ENCODE assay signal across 8 cellular contexts in the genomic region with DNA sequence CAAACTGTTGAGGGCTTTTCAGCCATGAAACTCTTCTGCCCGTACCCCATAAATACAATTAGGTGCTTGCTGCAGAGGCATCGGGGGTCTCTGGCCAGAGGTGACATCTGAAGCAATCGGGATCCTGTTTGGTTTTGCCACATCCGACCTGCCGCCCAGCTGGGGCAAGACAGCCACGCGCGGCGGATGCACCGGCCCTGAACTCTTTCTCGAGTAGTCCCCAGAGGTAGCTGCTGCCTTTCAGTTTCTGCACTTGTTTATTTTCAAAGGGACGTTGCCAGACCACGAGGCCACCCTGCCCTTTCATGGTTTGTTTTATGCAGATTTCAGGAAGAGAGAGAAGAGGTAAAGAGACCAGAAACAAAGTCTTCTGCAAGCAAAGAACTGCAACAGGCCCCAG.
DNase-seq lines count a peak whose midpoint lies in the region; ATAC-seq and TF ChIP-seq lines count a peak whose summit lies in the region.

No MANE protein-coding gene starts in this region.

- no peak for TF ChIP-seq CTCF in GM13977 (IDR thresholded peaks at IDR 0.05; ENCODE audit: extremely low read depth, insufficient read depth, missing control alignments)

- no peaks in the 10 kb centered on the region for H3K9me3 Mint-ChIP-seq in central memory CD8-positive, alpha-beta T cell

- ATAC-seq in GM21717 (IDR thresholded peaks at IDR 0.05; ENCODE audit: unreplicated experiment): peak; percentile 71
- peak; percentile 43 for ATAC-seq in central memory CD8-positive, alpha-beta T cell (replicated peaks; ENCODE audit: extremely low read depth, poor library complexity, severe bottlenecking)
- peak; percentile 42 for ATAC-seq in stimulated activated naive CD8-positive, alpha-beta T cell treated with anti-CD3 and anti-CD28 coated beads, Interleukin-15, Interleukin-2, amounts not matched to agents 100 U/mL and 50 U/mL, for 24 hours

- H3K27me3 Mint-ChIP-seq in central memory CD8-positive, alpha-beta T cell: no peaks in the 10 kb centered on the region

- H3K4me3 Mint-ChIP-seq in central memory CD8-positive, alpha-beta T cell: peak overlapping the region; percentile 16

- in situ Hi-C loops in GM13977 (cut with MboI; ENCODE audit: low pct_unique_long_range_greater_than_20kb, low sequenced_read_pairs, unreplicated experiment): no loop called here

- H3K4me1 Mint-ChIP-seq in central memory CD8-positive, alpha-beta T cell: peaks cover 7% of the 10 kb centered on the region

- H3K36me3 Mint-ChIP-seq in central memory CD8-positive, alpha-beta T cell (ENCODE audit: insufficient read depth): no peaks in the 10 kb centered on the region

- DNase-seq in GM13977 (ENCODE audit: low spot score) (peak; percentile 84), NAMALWA (ENCODE audit: low spot score) (peak; percentile 86), NCI-H748 treated with DMSO at 0.1 percent for 48 hours (lab: John Stamatoyannopoulos, UW) (no peak), HCEC 1CT (no peak), NCI-H2029 treated with DMSO at 0.1 percent for 48 hours (lab: John Stamatoyannopoulos, UW) (no peak)
- no peak for DNase-seq in central memory CD8-positive, alpha-beta T cell (ENCODE audit: low spot score in 2 of 2)
- peak; percentile 60 for DNase-seq in stimulated activated naive CD8-positive, alpha-beta T cell treated with anti-CD3 and anti-CD28 coated beads, Interleukin-15, Interleukin-2, amounts not matched to agents 100 U/mL and 50 U/mL, for 24 hours

- H3K27ac Mint-ChIP-seq in central memory CD8-positive, alpha-beta T cell (ENCODE audit: low read depth): no peak overlapping the region

Comparison
In these comparisons a context has a peak if more than half of its experiments do, and no peak if none do; other contexts are left out.
1. DNase-seq: peak in GM13977 (single experiment), NAMALWA (single experiment) and stimulated activated naive CD8-positive, alpha-beta T cell treated with anti-CD3 and anti-CD28 coated beads, Interleukin-15, Interleukin-2, amounts not matched to agents 100 U/mL and 50 U/mL, for 24 hours (single experiment); none in central memory CD8-positive, alpha-beta T cell (0 of 2), NCI-H748 treated with DMSO at 0.1 percent for 48 hours (single experiment), HCEC 1CT (single experiment) and NCI-H2029 treated with DMSO at 0.1 percent for 48 hours (single experiment).
2. Peak in every context shown above with its lines, with median percentiles within 50 percentile points of each other: ATAC-seq.